ENCODE assay signal across 9 cellular contexts in genomic region chr10:30687698-30688213, GRCh38. TPM values are rescaled to one million over a fixed set of nuclear protein-coding genes. Genes with fewer than 3 reads are reported as not detected.
DNase-seq lines count a peak whose midpoint lies in the region; ATAC-seq and TF ChIP-seq lines count a peak whose summit lies in the region.
"Had no signal": no experiment of that assay in that cellular context is flagged by ENCODE, and none has a peak within 500 bp of the region (broad histone marks: within the 10 kb centered on the region; RNA-seq: fewer than 3 reads in every experiment).

No MANE protein-coding gene starts in this region.

- no peaks in the 10 kb centered on the region for H3K9me3 Mint-ChIP-seq in naive thymus-derived CD4-positive, alpha-beta T cell
- H3K9me3 Mint-ChIP-seq in stimulated activated effector memory CD8-positive, alpha-beta T cell treated with anti-CD3 and anti-CD28 coated beads, Interleukin-12 subunit alpha, Interleukin-12 subunit beta, amount 100 ng/mL, for 72 hours: no peaks in the 10 kb centered on the region

- H3K9ac ChIP-seq in OCI-LY3 (ENCODE audit: low read length): no peak overlapping the region
- H3K9ac ChIP-seq: BLaER1 had no signal

- peaks cover 15% of the 10 kb centered on the region for H3K4me1 ChIP-seq in OCI-LY3 (ENCODE audit: low read length)
- H3K4me1 ChIP-seq in naive thymus-derived CD4-positive, alpha-beta T cell (ENCODE audit: control insufficient read depth in 2 of 2, insufficient read depth in 2 of 2, low read length in 2 of 2): no peaks in the 10 kb centered on the region

- H3K36me3 Mint-ChIP-seq in naive thymus-derived CD4-positive, alpha-beta T cell: peaks cover 0 to 3% (median 0%) of the 10 kb centered on the region in 5 donors
- H3K36me3 Mint-ChIP-seq in stimulated activated effector memory CD8-positive, alpha-beta T cell treated with anti-CD3 and anti-CD28 coated beads, Interleukin-12 subunit alpha, Interleukin-12 subunit beta, amount 100 ng/mL, for 72 hours: peaks cover 82% of the 10 kb centered on the region

- DNase-seq in DMS 273 (lab: John Stamatoyannopoulos, UW; ENCODE audit: unreplicated experiment) (peak; percentile 81), DMS 273 treated with DMSO at 0.1 percent for 48 hours (lab: John Stamatoyannopoulos, UW) (no peak), HPDE6-E6E7 (ENCODE audit: extremely low spot score) (peak; percentile 21), activated T-cell treated with anti-CD3 and anti-CD28 coated beads for 4 hours (peak; percentile 75), erythroblast (lab: John Stamatoyannopoulos, UW) (peak; percentile 77 to 84)
- peak; percentile 53 to 80 (median 67) for DNase-seq in naive thymus-derived CD4-positive, alpha-beta T cell
- DNase-seq in stimulated activated effector memory CD8-positive, alpha-beta T cell treated with anti-CD3 and anti-CD28 coated beads, Interleukin-12 subunit alpha, Interleukin-12 subunit beta, amount 100 ng/mL, for 72 hours (ENCODE audit: low spot score in 2 of 2): peak; percentile 80 to 93

- H3K79me2 ChIP-seq in OCI-LY3 (ENCODE audit: low read length): no peaks in the 10 kb centered on the region

- CTCF ChIA-PET in naive thymus-derived CD4-positive, alpha-beta T cell (lab: Charles Lee): interaction anchor here (0.7 to 9.8 kb wide), 14 partner anchors 9 to 324 kb away, joined by 3 to 139 read pairs (median 4); no protein-coding TSS in a partner anchor

- H3K27ac Mint-ChIP-seq in naive thymus-derived CD4-positive, alpha-beta T cell: peak overlapping the region in 1 of 9 donors; percentile 47
- H3K27ac Mint-ChIP-seq in stimulated activated effector memory CD8-positive, alpha-beta T cell treated with anti-CD3 and anti-CD28 coated beads, Interleukin-12 subunit alpha, Interleukin-12 subunit beta, amount 100 ng/mL, for 72 hours: no peak overlapping the region

- peaks cover 11 to 38% (median 28%) of the 10 kb centered on the region in 5 donors for H3K27me3 Mint-ChIP-seq in naive thymus-derived CD4-positive, alpha-beta T cell

- H3K9me3 ChIP-seq in OCI-LY3 (ENCODE audit: insufficient read depth, low read length): no peaks in the 10 kb centered on the region
- no peaks in the 10 kb centered on the region for H3K9me3 ChIP-seq in naive thymus-derived CD4-positive, alpha-beta T cell (ENCODE audit: control insufficient read depth in 2 of 3, low read length in 3 of 3)
- H3K9me3 ChIP-seq: BLaER1 had no signal

- H3K4me3 ChIP-seq in OCI-LY3 (ENCODE audit: low read length): no peak overlapping the region
- H3K4me3 ChIP-seq in naive thymus-derived CD4-positive, alpha-beta T cell (ENCODE audit: low read length): no peak overlapping the region
- H3K4me3 ChIP-seq: BLaER1 had no signal

- POLR2A ChIA-PET in naive thymus-derived CD4-positive, alpha-beta T cell (lab: Charles Lee): interaction anchor here (0.6 to 1.2 kb wide), 6 partner anchors 10 to 44 kb away, joined by 3 to 4 read pairs (median 3); no protein-coding TSS in a partner anchor

- H3K4me1 Mint-ChIP-seq in naive thymus-derived CD4-positive, alpha-beta T cell: peaks cover 0 to 39% (median 2%) of the 10 kb centered on the region in 7 donors
- H3K4me1 Mint-ChIP-seq in stimulated activated effector memory CD8-positive, alpha-beta T cell treated with anti-CD3 and anti-CD28 coated beads, Interleukin-12 subunit alpha, Interleukin-12 subunit beta, amount 100 ng/mL, for 72 hours: peaks cover 68% of the 10 kb centered on the region

- intact Hi-C loops in naive thymus-derived CD4-positive, alpha-beta T cell (cut with micrococcal nuclease): loop anchor here (1.0 to 5.0 kb wide), 9 partner anchors 8 to 1190 kb away; no protein-coding TSS in a partner anchor

- H3K4me2 ChIP-seq in OCI-LY3 (ENCODE audit: low read length): 0 out of 2 replicates have a peak overlapping the region, but pooled peaks have one; percentile 11
- H3K4me2 ChIP-seq: BLaER1 had no signal

- peaks cover 16% of the 10 kb centered on the region for H3K27me3 ChIP-seq in OCI-LY3 (ENCODE audit: low read depth, low read length)
- no peaks in the 10 kb centered on the region for H3K27me3 ChIP-seq in naive thymus-derived CD4-positive, alpha-beta T cell (ENCODE audit: control insufficient read depth in 2 of 2, insufficient read depth in 2 of 2, low read length in 2 of 2)
- H3K27me3 ChIP-seq: BLaER1 had no signal

- H3K4me3 Mint-ChIP-seq in naive thymus-derived CD4-positive, alpha-beta T cell: no peak overlapping the region
- H3K4me3 Mint-ChIP-seq in stimulated activated effector memory CD8-positive, alpha-beta T cell treated with anti-CD3 and anti-CD28 coated beads, Interleukin-12 subunit alpha, Interleukin-12 subunit beta, amount 100 ng/mL, for 72 hours: peak overlapping the region; percentile 65

- no peak overlapping the region for H2AFZ ChIP-seq in OCI-LY3 (ENCODE audit: low read depth, low read length)

- TF ChIP-seq POLR2A in erythroblast (IDR thresholded peaks at IDR 0.05; ENCODE audit: low read length): no peak

- H3K36me3 ChIP-seq in OCI-LY3 (replicated peaks; ENCODE audit: low read depth, low read length): no peaks in the 10 kb centered on the region
- H3K36me3 ChIP-seq in naive thymus-derived CD4-positive, alpha-beta T cell (ENCODE audit: control insufficient read depth in 2 of 3, insufficient read depth in 3 of 3, low read length in 3 of 3): no peaks in the 10 kb centered on the region
- H3K36me3 ChIP-seq: BLaER1 had no signal

- peak; percentile 78 for TF ChIP-seq CTCF in OCI-LY3 (IDR thresholded peaks at IDR 0.05; ENCODE audit: low read depth, low read length)

- peak; percentile 84 for ATAC-seq in naive thymus-derived CD4-positive, alpha-beta T cell
- peak; percentile 70 for ATAC-seq in stimulated activated effector memory CD8-positive, alpha-beta T cell treated with anti-CD3 and anti-CD28 coated beads, Interleukin-12 subunit alpha, Interleukin-12 subunit beta, amount 100 ng/mL, for 72 hours

- H4K20me1 ChIP-seq in OCI-LY3 (ENCODE audit: insufficient read depth, low read length): no peaks in the 10 kb centered on the region
- H4K20me1 ChIP-seq: BLaER1 had no signal

- H3K27ac ChIP-seq in OCI-LY3 (ENCODE audit: low read length): no peak overlapping the region
- no peak overlapping the region for H3K27ac ChIP-seq in naive thymus-derived CD4-positive, alpha-beta T cell (ENCODE audit: low read depth, low read length)
- H3K27ac ChIP-seq: BLaER1 had no signal

RNA-seq across cellular contexts. Expression of gene LYZL2, which starts 58.2 kb away (rescaled TPM):
- not detected for total RNA-seq in naive thymus-derived CD4-positive, alpha-beta T cell
- not detected for polyA plus RNA-seq in naive thymus-derived CD4-positive, alpha-beta T cell
